In genomic region chr12:112184056-112184887, GRCh38 we compare ENCODE assay signal across 1 cellular context.
TF ChIP-seq lines count a peak whose summit lies in the region.

No MANE protein-coding gene starts in this region.

TF ChIP-seq in SK-N-SH, 30 proteins besides CTCF, POLR2A, EP300 and RAD21:
- no peak for TF ChIP-seq REST (IDR thresholded peaks at IDR 0.05; ENCODE audit: low read depth, low read length)
- no peak for TF ChIP-seq TEAD4 (IDR thresholded peaks at IDR 0.05; ENCODE audit: borderline replicate concordance, insufficient read depth)
- TF ChIP-seq USF2 (IDR thresholded peaks at IDR 0.05; ENCODE audit: borderline replicate concordance, low read depth, low read length), result no peak
- no peak for TF ChIP-seq GATA2 (CRISPR knock-in tag; IDR thresholded peaks at IDR 0.05)
- no peak for TF ChIP-seq RXRA (IDR thresholded peaks at IDR 0.05; ENCODE audit: borderline replicate concordance, low read depth)
- no peak for TF ChIP-seq ZBTB33 (IDR thresholded peaks at IDR 0.05; ENCODE audit: borderline replicate concordance, low read depth)
- TF ChIP-seq MXI1 (IDR thresholded peaks at IDR 0.05; ENCODE audit: low read depth, low read length), result no peak
TF ChIP-seq in SK-N-SH: peak in this region for 0.
